8 cellular contexts compared by ENCODE assay signal in genomic region chr4:109729563-109730293, GRCh38. TPM values are rescaled to one million over a fixed set of nuclear protein-coding genes. Genes with fewer than 3 reads are reported as not detected.
DNase-seq lines count a peak whose midpoint lies in the region; ATAC-seq, FAIRE-seq and TF ChIP-seq lines count a peak whose summit lies in the region.

Gene PLA2G12A (minus strand): TSS chr4:109730070. CDS start chr4:109729809, 261 bp downstream.

- no peaks in the 10 kb centered on the region for H3K9me3 Mint-ChIP-seq in activated T-helper 2 cell treated with anti-CD3 and anti-CD28 coated beads, Interferon-gamma antibody, Interleukin-2, Interleukin-4, amounts not matched to agents 10 μg/mL and 5 μg/mL and 100 μg/mL, durations not matched to agents 14 hours and 24 hours and 36 hours

- no peak within 1 kb of the TSS; the same call in 1 of the 2 replicates for H3K18ac ChIP-seq in IMR-90 (ENCODE audit: low read depth, low read length)

- no peaks in the 10 kb centered on the region for H3F3A ChIP-seq in neural cell (ENCODE audit: insufficient read depth, low read length, poor library complexity, severe bottlenecking)

- dilution Hi-C loops in IMR-90 (cut with HindIII; ENCODE audit: low sequenced_read_pairs, unreplicated experiment), result no loop called here

- no peak for TF ChIP-seq EP300 in neural cell (conservative IDR thresholded peaks at IDR 0.05; ENCODE audit: poor library complexity, severe bottlenecking)
- TF ChIP-seq EP300 in stomach (IDR thresholded peaks at IDR 0.05), result no peak

- H3K27ac ChIP-seq in IMR-90 (ENCODE audit: insufficient read depth, low read length), result peak within 1 kb of the TSS; percentile 42
- H3K27ac ChIP-seq in neural cell (ENCODE audit: low read length), result no peak within 1 kb of the TSS
- H3K27ac ChIP-seq in stomach, result peak within 1 kb of the TSS; percentile 85 to 99 (median 89)

- H3K23ac ChIP-seq in IMR-90 (ENCODE audit: low read depth, low read length), result peak within 1 kb of the TSS; percentile 41

- H3K27me3 ChIP-seq in IMR-90 (ENCODE audit: control insufficient read depth, insufficient read depth, low read length) (no peaks in the 10 kb centered on the region), neural cell (ENCODE audit: insufficient read depth, low read depth, low read length) (no peaks in the 10 kb centered on the region), stomach (no peaks in the 10 kb centered on the region)

- TF ChIP-seq CTCF in IMR-90 (conservative IDR thresholded peaks at IDR 0.05; ENCODE audit: low read depth, low read length) (no peak), fibroblast of villous mesenchyme (IDR thresholded peaks at IDR 0.05; ENCODE audit: insufficient read depth, low read depth, low read length) (no peak), neural cell (IDR thresholded peaks at IDR 0.05; ENCODE audit: poor library complexity, severe bottlenecking) (peak; percentile 34), stomach (IDR thresholded peaks at IDR 0.05) (no peak)

- peak within 1 kb of the TSS; percentile 7; the same call in 1 of the 2 replicates for H4K5ac ChIP-seq in IMR-90 (ENCODE audit: low read depth, low read length)

- H3K4me2 ChIP-seq in IMR-90 (ENCODE audit: low read depth, low read length) (peak within 1 kb of the TSS; percentile 100), neural cell (ENCODE audit: low read length) (peak within 1 kb of the TSS; percentile 75)

- H3K9ac ChIP-seq in IMR-90 (ENCODE audit: low read depth, low read length), result peak within 1 kb of the TSS; percentile 65
- H3K9ac ChIP-seq in neural cell (ENCODE audit: low read length), result peak within 1 kb of the TSS; percentile 76

- H3K9me3 ChIP-seq in IMR-90 (ENCODE audit: control insufficient read depth, insufficient read depth, low read length) (no peaks in the 10 kb centered on the region), neural cell (ENCODE audit: low read length) (no peaks in the 10 kb centered on the region), stomach (no peaks in the 10 kb centered on the region)

- H3K4ac ChIP-seq in IMR-90 (ENCODE audit: low read depth, low read length), result peak within 1 kb of the TSS; percentile 76

- intact Hi-C loops in IMR-90 (cut with micrococcal nuclease), result loop anchor here (2.0 to 5.0 kb wide), 3 partner anchors 27 to 297 kb away; partner anchors contain the start of genes CASP6, GAR1 and SEC24B
- intact Hi-C loops in activated T-helper 2 cell treated with anti-CD3 and anti-CD28 coated beads, Interferon-gamma antibody, Interleukin-2, Interleukin-4, amounts not matched to agents 10 μg/mL and 5 μg/mL and 100 μg/mL, durations not matched to agents 14 hours and 24 hours and 36 hours (cut with micrococcal nuclease), result loop anchor here (1.0 to 2.0 kb wide), 3 partner anchors 26 to 169 kb away; partner anchors contain the start of genes CASP6, GAR1 and MCUB
- intact Hi-C loops in stomach (cut with DNase I; ENCODE audit: low total_unique reads), result no loop called here

- no peak within 1 kb of the TSS; the same call in 2 of the 3 replicates for H2BK15ac ChIP-seq in IMR-90 (ENCODE audit: low read depth, low read length)

- DNase-seq in DMS79 treated with DMSO at 0.1 percent for 48 hours (lab: John Stamatoyannopoulos, UW), result peak; percentile 58
- peak; percentile 34 for DNase-seq in IMR-90
- DNase-seq in RCC 7860 (ENCODE audit: low spot score), result peak; percentile 44
- DNase-seq in activated T-helper 2 cell treated with anti-CD3 and anti-CD28 coated beads, Interferon-gamma antibody, Interleukin-2, Interleukin-4, amounts not matched to agents 10 μg/mL and 5 μg/mL and 100 μg/mL, durations not matched to agents 14 hours and 24 hours and 36 hours (ENCODE audit: low spot score), result peak; percentile 68
- DNase-seq in fibroblast of villous mesenchyme (ENCODE audit: low read depth), result peak; percentile 39
- peak; percentile 94 for DNase-seq in stomach

- TF ChIP-seq RAD21 in IMR-90 (IDR thresholded peaks at IDR 0.05; ENCODE audit: low read length) (no peak), neural cell (conservative IDR thresholded peaks at IDR 0.05) (no peak)

- H2AFZ ChIP-seq in IMR-90 (replicated peaks; ENCODE audit: low read length, poor library complexity), result peak within 1 kb of the TSS; percentile 99
- peak within 1 kb of the TSS; percentile 68 for H2AFZ ChIP-seq in neural cell (ENCODE audit: low read depth, low read length)

- H2AK9ac ChIP-seq in IMR-90 (replicated peaks; ENCODE audit: low read depth, low read length, poor library complexity), result peak within 1 kb of the TSS; percentile 44

- H3K36me3 ChIP-seq in IMR-90 (ENCODE audit: control insufficient read depth, insufficient read depth, low read length) (no peaks in the 10 kb centered on the region), neural cell (ENCODE audit: insufficient read depth, low read length) (no peaks in the 10 kb centered on the region), stomach (no peaks in the 10 kb centered on the region)

- peaks cover 14% of the 10 kb centered on the region for H3K4me1 Mint-ChIP-seq in activated T-helper 2 cell treated with anti-CD3 and anti-CD28 coated beads, Interferon-gamma antibody, Interleukin-2, Interleukin-4, amounts not matched to agents 10 μg/mL and 5 μg/mL and 100 μg/mL, durations not matched to agents 14 hours and 24 hours and 36 hours (ENCODE audit: low read depth)

- H4K91ac ChIP-seq in IMR-90 (ENCODE audit: insufficient read depth, low read depth, low read length), result peak within 1 kb of the TSS; percentile 34

- H2BK5ac ChIP-seq in IMR-90 (ENCODE audit: low read depth, low read length, poor library complexity, severe bottlenecking), result peak within 1 kb of the TSS; percentile 9

- peak; percentile 82 for ATAC-seq in GM21576 (IDR thresholded peaks at IDR 0.05; ENCODE audit: unreplicated experiment)
- peak; percentile 96 for ATAC-seq in IMR-90 (ENCODE audit: low read depth)

- peak within 1 kb of the TSS; percentile 69 to 94 for H4K8ac ChIP-seq in IMR-90 (ENCODE audit: low read depth in 2 of 2, low read length in 2 of 2)

- CTCF ChIA-PET in IMR-90 (lab: Yijun Ruan, JAX), result no interaction called here

- no peak for FAIRE-seq in RCC 7860 (lab: Jason Lieb, UNC)

- in situ Hi-C loops in IMR-90 (cut with MboI; ENCODE audit: low sequenced_read_pairs), result loop anchor here (10.0 kb wide), 1 partner anchor 295 kb away; the partner anchor contains the start of gene SEC24B

- H3K79me1 ChIP-seq in IMR-90 (ENCODE audit: low read depth in 1 of 2, low read length in 2 of 2), result peaks cover 17 to 19% of the 10 kb centered on the region in 2 experiments

- no peak within 1 kb of the TSS; the same call in 1 of the 2 replicates for H3K56ac ChIP-seq in IMR-90 (ENCODE audit: extremely low read depth, insufficient read depth, low read length)

- H3K79me2 ChIP-seq in neural cell (replicated peaks; ENCODE audit: insufficient read depth, low read length), result peaks cover 3% of the 10 kb centered on the region

- no peaks in the 10 kb centered on the region for H3K27me3 Mint-ChIP-seq in activated T-helper 2 cell treated with anti-CD3 and anti-CD28 coated beads, Interferon-gamma antibody, Interleukin-2, Interleukin-4, amounts not matched to agents 10 μg/mL and 5 μg/mL and 100 μg/mL, durations not matched to agents 14 hours and 24 hours and 36 hours (ENCODE audit: low read depth)

- H4K20me1 ChIP-seq in IMR-90 (ENCODE audit: insufficient read depth, low read length), result no peaks in the 10 kb centered on the region
- H4K20me1 ChIP-seq in neural cell (ENCODE audit: insufficient read depth), result no peaks in the 10 kb centered on the region

- peak within 1 kb of the TSS; percentile 88 for H3K14ac ChIP-seq in IMR-90 (replicated peaks; ENCODE audit: low read depth, low read length)

- BruUV-seq in IMR-90 (replicated peaks; lab: Mats Ljungman, UMichigan), result no TSS peak

- H3K4me1 ChIP-seq in IMR-90 (ENCODE audit: control insufficient read depth, insufficient read depth, low read length) (peaks cover 5% of the 10 kb centered on the region; the same call in 1 of the 2 replicates), stomach (peaks cover 0 to 27% (median 19%) of the 10 kb centered on the region in 4 donors)

- H2BK120ac ChIP-seq in IMR-90 (ENCODE audit: low read depth, low read length), result peak within 1 kb of the TSS; percentile 58; the same call in 1 of the 2 replicates

- H3K4me3 ChIP-seq in IMR-90 (ENCODE audit: insufficient read depth, low read depth, low read length) (peak within 1 kb of the TSS; percentile 93), fibroblast of villous mesenchyme (ENCODE audit: low read depth, low read length) (peak within 1 kb of the TSS; percentile 90), neural cell (ENCODE audit: low read length) (peak within 1 kb of the TSS; percentile 73), stomach (peak within 1 kb of the TSS; percentile 64 to 88 (median 82))

- TF ChIP-seq POLR2A in IMR-90 (IDR thresholded peaks at IDR 0.05; ENCODE audit: low read depth, low read length) (no peak), stomach (IDR thresholded peaks at IDR 0.05) (no peak)

- no peak within 1 kb of the TSS for H2BK20ac ChIP-seq in IMR-90 (ENCODE audit: low read depth, low read length)

- no peak within 1 kb of the TSS for H2AK5ac ChIP-seq in IMR-90 (ENCODE audit: low read depth, low read length)

- H3K9me2 ChIP-seq in neural cell (ENCODE audit: insufficient read depth, low read length), result no peaks in the 10 kb centered on the region

- peaks cover 5% of the 10 kb centered on the region for H3K36me3 Mint-ChIP-seq in activated T-helper 2 cell treated with anti-CD3 and anti-CD28 coated beads, Interferon-gamma antibody, Interleukin-2, Interleukin-4, amounts not matched to agents 10 μg/mL and 5 μg/mL and 100 μg/mL, durations not matched to agents 14 hours and 24 hours and 36 hours (ENCODE audit: low read depth)

- no peak within 1 kb of the TSS for H3K27ac Mint-ChIP-seq in activated T-helper 2 cell treated with anti-CD3 and anti-CD28 coated beads, Interferon-gamma antibody, Interleukin-2, Interleukin-4, amounts not matched to agents 10 μg/mL and 5 μg/mL and 100 μg/mL, durations not matched to agents 14 hours and 24 hours and 36 hours

- peak within 1 kb of the TSS; percentile 82 for H3K4me3 Mint-ChIP-seq in activated T-helper 2 cell treated with anti-CD3 and anti-CD28 coated beads, Interferon-gamma antibody, Interleukin-2, Interleukin-4, amounts not matched to agents 10 μg/mL and 5 μg/mL and 100 μg/mL, durations not matched to agents 14 hours and 24 hours and 36 hours (ENCODE audit: low read depth)

- 0% methylated on average over 4 of the region's 79 CpGs; no CpG with 5 or more reads in 1 of the 2 experiments for WGBS in IMR-90 (ENCODE audit: extremely low coverage in 2 of 2, insufficient read length in 1 of 2), 2 experiments
- 0% methylated on average over 11 to 79 of the region's 79 CpGs for WGBS in stomach, 5 donors

- POLR2A ChIA-PET in IMR-90 (lab: Charles Lee; ENCODE audit: unreplicated experiment), result interaction anchor here (0.7 kb wide), 1 partner anchor 26 kb away, joined by 4 read pairs; no protein-coding TSS in a partner anchor

- peaks cover 4% of the 10 kb centered on the region for H3K9me1 ChIP-seq in IMR-90 (ENCODE audit: insufficient read depth, low read length)

RNA-seq across cellular contexts. Expression of gene PLA2G12A, which starts in this region (rescaled TPM):
- 8.9 and 17.4 TPM in 2 replicates for total RNA-seq in IMR-90 (2012; rRNA removed)
- polyA plus RNA-seq in IMR-90 (2012; rRNA removed), result 10.3 and 12.0 TPM in 2 replicates
- 5.8 and 16.9 TPM in 2 replicates for polyA plus RNA-seq in IMR-90 (2012; cell fraction: cytosol; rRNA removed)
- 2.3 and 5.0 TPM in 2 replicates for polyA plus RNA-seq in IMR-90 (2012; cell fraction: nucleus; rRNA removed; ENCODE audit: low replicate concordance)
- 7.9 and 10.4 TPM in 2 replicates for total RNA-seq in activated T-helper 2 cell treated with anti-CD3 and anti-CD28 coated beads, Interferon-gamma antibody, Interleukin-2, Interleukin-4, amounts not matched to agents 10 μg/mL and 5 μg/mL and 100 μg/mL, durations not matched to agents 14 hours and 24 hours and 36 hours
- total RNA-seq in fibroblast of villous mesenchyme, result 11.7 and 14.2 TPM in 2 replicates
- 31.2 and 99.0 TPM in 2 replicates for polyA plus RNA-seq in neural cell
- polyA minus RNA-seq in neural cell, result 33.6 and 35.9 TPM in 2 replicates
- total RNA-seq in stomach, result 10 to 100 TPM in 3 of 5 donors, 1 to 10 TPM in 2; 3.5 to 95.9 (median 17.4) TPM
- polyA plus RNA-seq in stomach, result 10 to 100 TPM in 1 of 3 donors, 1 to 10 TPM in 2; 6.4 to 11.9 (median 7.5) TPM

Comparison
In these comparisons a context has a peak if more than half of its experiments do, and no peak if none do; other contexts are left out.
1. DNase-seq: peak in every context shown above with its lines; median percentile 94 in stomach; 68 in activated T-helper 2 cell treated with anti-CD3 and anti-CD28 coated beads, Interferon-gamma antibody, Interleukin-2, Interleukin-4, amounts not matched to agents 10 μg/mL and 5 μg/mL and 100 μg/mL, durations not matched to agents 14 hours and 24 hours and 36 hours; 58 in DMS79 treated with DMSO at 0.1 percent for 48 hours; 44 in RCC 7860; 39 in fibroblast of villous mesenchyme; 34 in IMR-90.